ENCODE assay signal across 1 cellular context in the genomic region with DNA sequence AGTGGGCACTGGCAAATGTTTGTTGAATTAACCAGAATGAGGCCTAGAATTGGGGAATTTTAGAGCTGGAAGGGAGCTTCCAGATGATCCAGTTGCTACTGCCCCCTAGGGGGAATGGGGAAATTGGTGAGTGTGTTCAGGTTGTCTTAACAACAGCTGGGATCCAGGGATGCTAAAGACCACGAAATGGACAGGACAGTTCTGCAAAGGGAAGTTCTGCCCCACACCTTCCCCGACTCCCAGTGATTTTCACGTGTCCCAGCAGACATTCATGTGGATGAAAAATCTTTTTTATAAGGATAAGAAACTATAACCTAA.
TF ChIP-seq lines count a peak whose summit lies in the region.

No MANE protein-coding gene starts in this region.

TF ChIP-seq in H1, 55 proteins besides CTCF, POLR2A, EP300 and RAD21:
- TF ChIP-seq, protein P1, sequence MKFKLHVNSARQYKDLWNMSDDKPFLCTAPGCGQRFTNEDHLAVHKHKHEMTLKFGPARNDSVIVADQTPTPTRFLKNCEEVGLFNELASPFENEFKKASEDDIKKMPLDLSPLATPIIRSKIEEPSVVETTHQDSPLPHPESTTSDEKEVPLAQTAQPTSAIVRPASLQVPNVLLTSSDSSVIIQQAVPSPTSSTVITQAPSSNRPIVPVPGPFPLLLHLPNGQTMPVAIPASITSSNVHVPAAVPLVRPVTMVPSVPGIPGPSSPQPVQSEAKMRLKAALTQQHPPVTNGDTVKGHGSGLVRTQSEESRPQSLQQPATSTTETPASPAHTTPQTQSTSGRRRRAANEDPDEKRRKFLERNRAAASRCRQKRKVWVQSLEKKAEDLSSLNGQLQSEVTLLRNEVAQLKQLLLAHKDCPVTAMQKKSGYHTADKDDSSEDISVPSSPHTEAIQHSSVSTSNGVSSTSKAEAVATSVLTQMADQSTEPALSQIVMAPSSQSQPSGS (IDR thresholded peaks at IDR 0.05; ENCODE audit: low read length), result no peak
- TF ChIP-seq TCF12 (IDR thresholded peaks at IDR 0.05; ENCODE audit: low read depth, low read length) (no peak), SP1 (IDR thresholded peaks at IDR 0.05; ENCODE audit: low read depth, low read length) (no peak), CBX5 (IDR thresholded peaks at IDR 0.05; ENCODE audit: low read depth, low read length) (no peak), CBX8 (IDR thresholded peaks at IDR 0.05; ENCODE audit: borderline replicate concordance, low read depth, low read length) (no peak), RNF2 (IDR thresholded peaks at IDR 0.05; ENCODE audit: borderline replicate concordance, low read depth, low read length, missing control alignments, poor library complexity, severe bottlenecking) (no peak), SIRT6 (IDR thresholded peaks at IDR 0.05; ENCODE audit: low read length) (no peak), CHD7 (IDR thresholded peaks at IDR 0.05; ENCODE audit: insufficient replicate concordance, low read length) (no peak), GABPA (IDR thresholded peaks at IDR 0.05; ENCODE audit: borderline replicate concordance, insufficient read depth, low read length) (no peak), CHD1 (IDR thresholded peaks at IDR 0.05; ENCODE audit: low read depth, low read length) (no peak), ASH2L (IDR thresholded peaks at IDR 0.05; ENCODE audit: low read length) (no peak), TAF1 (IDR thresholded peaks at IDR 0.05; ENCODE audit: low read depth, low read length) (no peak), POU5F1 (IDR thresholded peaks at IDR 0.05; ENCODE audit: low read depth, low read length) (no peak), SP4 (IDR thresholded peaks at IDR 0.05; ENCODE audit: low read length) (no peak), PHF8 (conservative IDR thresholded peaks at IDR 0.05; ENCODE audit: low read depth, low read length) (no peak), SAP30 (IDR thresholded peaks at IDR 0.05; ENCODE audit: insufficient read depth, insufficient replicate concordance, low read length) (no peak), JUND (IDR thresholded peaks at IDR 0.05; ENCODE audit: low read length) (no peak), SRF (IDR thresholded peaks at IDR 0.05; ENCODE audit: low read depth, low read length) (no peak)
- TF ChIP-seq, protein P2, sequence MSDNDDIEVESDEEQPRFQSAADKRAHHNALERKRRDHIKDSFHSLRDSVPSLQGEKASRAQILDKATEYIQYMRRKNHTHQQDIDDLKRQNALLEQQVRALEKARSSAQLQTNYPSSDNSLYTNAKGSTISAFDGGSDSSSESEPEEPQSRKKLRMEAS (IDR thresholded peaks at IDR 0.05), result no peak
